Comparison of ENCODE assay signal across 10 cellular contexts in genomic region chr9:88110026-88110425, GRCh38. TPM values are rescaled to one million over a fixed set of nuclear protein-coding genes. Genes with fewer than 3 reads are reported as not detected.
"Had no signal": no experiment of that assay in that cellular context is flagged by ENCODE, and none has a peak within 500 bp of the region (broad histone marks: within the 10 kb centered on the region; RNA-seq: fewer than 3 reads in every experiment).

No MANE protein-coding gene starts in this region.

- H3K36me3 Mint-ChIP-seq: IgD-negative memory B cell had no signal

- H3K4me1 Mint-ChIP-seq: IgD-negative memory B cell had no signal

- H3K4me3 Mint-ChIP-seq: HFFc6, IgD-negative memory B cell had no signal

- DNase-seq: GM23248, GOT3, H7, HFFc6, KBM-7 had no signal

- H3K27ac Mint-ChIP-seq: HFFc6 had no signal

- H3K27me3 Mint-ChIP-seq: IgD-negative memory B cell had no signal

- ATAC-seq: HCT116, HepG2 had no signal

- FAIRE-seq: HepG2 had no signal

RNA-seq across cellular contexts. Expression of gene SPATA31C2, which starts 28.2 kb away (rescaled TPM):
- total RNA-seq: GM23248, H4, HepG2, HFFc6, HT1080 had no signal
